ENCODE assay signal across 15 cellular contexts in the genomic region with DNA sequence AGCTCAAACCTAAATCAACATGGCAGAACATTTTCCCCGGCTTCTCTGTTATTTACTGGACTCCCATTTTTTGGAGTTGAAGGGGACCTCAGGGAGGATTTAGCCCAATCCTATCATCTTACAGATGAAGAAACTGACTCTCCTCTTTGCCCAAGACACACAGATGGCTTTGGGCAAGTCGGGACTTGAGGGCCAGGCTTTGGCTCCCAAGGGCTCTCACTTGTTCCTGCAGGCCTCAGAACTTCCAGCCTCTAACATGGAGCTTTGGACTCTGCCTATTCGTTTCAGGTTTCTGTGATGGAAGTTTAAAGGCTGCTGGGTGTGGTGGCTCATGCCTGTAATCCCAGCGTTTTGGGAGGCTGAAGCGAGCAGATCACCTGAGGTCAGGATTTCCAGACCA. TPM values are rescaled to one million over a fixed set of nuclear protein-coding genes. Genes with fewer than 3 reads are reported as not detected.
DNase-seq lines count a peak whose midpoint lies in the region; ATAC-seq, FAIRE-seq and TF ChIP-seq lines count a peak whose summit lies in the region.
"Had no signal": no experiment of that assay in that cellular context is flagged by ENCODE, and none has a peak within 500 bp of the region (broad histone marks: within the 10 kb centered on the region; RNA-seq: fewer than 3 reads in every experiment).

No MANE protein-coding gene starts in this region.

- BruUV-seq in Panc1 (replicated peaks; lab: Mats Ljungman, UMichigan) = no TSS peak

- ATAC-seq in Panc1 = no peak

- H3K4me3 ChIP-seq in Panc1 (ENCODE audit: low read depth in 2 of 2, low read length in 2 of 2) = no peak overlapping the region
- no peak overlapping the region for H3K4me3 ChIP-seq in bronchial epithelial cell (ENCODE audit: low read depth, low read length)
- H3K4me3 ChIP-seq in skin epidermis = no peak overlapping the region

- H3K27ac ChIP-seq in Panc1 (ENCODE audit: low read length) (peak overlapping the region; percentile 93), skin epidermis (peak overlapping the region in 11 of 21 experiments; percentile 6 to 73 (median 50))

- H3K9me3 ChIP-seq in Panc1 (ENCODE audit: control insufficient read depth, insufficient read depth, low read depth, low read length) = peaks cover under 1% of the 10 kb centered on the region; the same call in 1 of the 2 replicates

- H3K4me3 Mint-ChIP-seq in activated CD4-positive, alpha-beta T cell treated with anti-CD3 and anti-CD28 coated beads, Interleukin-2, amount 10 ng/mL, durations not matched to agents 24 days and 14 days = no peak overlapping the region

- H3K9me3 Mint-ChIP-seq in activated CD4-positive, alpha-beta T cell treated with anti-CD3 and anti-CD28 coated beads, Interleukin-2, amount 10 ng/mL, durations not matched to agents 24 days and 14 days = peaks cover 3% of the 10 kb centered on the region

- intact Hi-C loops in activated CD4-positive, alpha-beta T cell treated with anti-CD3 and anti-CD28 coated beads, Interleukin-2, amount 10 ng/mL, durations not matched to agents 24 days and 14 days (cut with micrococcal nuclease) = no loop called here
- intact Hi-C loops in Panc1 (cut with micrococcal nuclease; ENCODE audit: unreplicated experiment) = loop anchor here (10.0 kb wide), 1 partner anchor 82 kb away; no protein-coding TSS in a partner anchor

- H3K36me3 ChIP-seq in Panc1 (ENCODE audit: control insufficient read depth, insufficient read depth, low read length) = no peaks in the 10 kb centered on the region
- H3K36me3 ChIP-seq in bronchial epithelial cell (ENCODE audit: control insufficient read depth, insufficient read depth, low read length) = no peaks in the 10 kb centered on the region

- H3K4me1 ChIP-seq in Panc1 (ENCODE audit: control insufficient read depth, insufficient read depth, low read length) = peaks cover 32% of the 10 kb centered on the region

- TF ChIP-seq CTCF in Panc1 (IDR thresholded peaks at IDR 0.05) = no peak
- TF ChIP-seq CTCF in bronchial epithelial cell (IDR thresholded peaks at IDR 0.05; ENCODE audit: insufficient read depth, low read length, severe bottlenecking) = no peak

- H3K27me3 ChIP-seq in Panc1 (ENCODE audit: control insufficient read depth, insufficient read depth, low read length) = no peaks in the 10 kb centered on the region
- H3K27me3 ChIP-seq in bronchial epithelial cell (ENCODE audit: control insufficient read depth, insufficient read depth, low read length) = no peaks in the 10 kb centered on the region

- no peak for FAIRE-seq in bronchial epithelial cell (lab: Jason Lieb, UNC)
- FAIRE-seq: colon, GM19239 had no signal

- no peak for DNase-seq in activated CD4-positive, alpha-beta T cell treated with anti-CD3 and anti-CD28 coated beads, Interleukin-2, amount 10 ng/mL, durations not matched to agents 24 days and 14 days
- DNase-seq in activated CD4-positive, alpha-beta T cell treated with anti-CD3 and anti-CD28 coated beads for 48 hours = no peak
- DNase-seq in Panc1 (ENCODE audit: low read depth, low spot score) (no peak), bronchial epithelial cell (ENCODE audit: low read depth) (peak; percentile 96), GM03348 (ENCODE audit: low spot score) (no peak), AG20443 (ENCODE audit: low spot score) (no peak)
- DNase-seq in stimulated activated CD4-positive, alpha-beta T cell treated with anti-CD3 and anti-CD28 coated beads, Interleukin-4, amount 100 ng/mL, for 24 hours = no peak
- DNase-seq: activated effector memory CD4-positive, alpha-beta T cell treated with Interleukin-2 at 50 U/mL for 16 hours; GOT3; NCI-H510A treated with DMSO at 0.1 percent for 48 hours; Right ventricle myocardium superior had no signal

- peaks cover 52% of the 10 kb centered on the region for H3K4me1 Mint-ChIP-seq in activated CD4-positive, alpha-beta T cell treated with anti-CD3 and anti-CD28 coated beads, Interleukin-2, amount 10 ng/mL, durations not matched to agents 24 days and 14 days

- H3K27me3 Mint-ChIP-seq in activated CD4-positive, alpha-beta T cell treated with anti-CD3 and anti-CD28 coated beads, Interleukin-2, amount 10 ng/mL, durations not matched to agents 24 days and 14 days = no peaks in the 10 kb centered on the region

- in situ Hi-C loops in Panc1 (cut with HindIII; ENCODE audit: low pct_unique_long_range_greater_than_20kb, low sequenced_read_pairs) = no loop called here

- POLR2A ChIA-PET in Panc1 (lab: Charles Lee) = interaction anchor here (0.6 kb wide), 1 partner anchor 54 kb away, joined by 8 read pairs; no protein-coding TSS in a partner anchor

- H3K36me3 Mint-ChIP-seq in activated CD4-positive, alpha-beta T cell treated with anti-CD3 and anti-CD28 coated beads, Interleukin-2, amount 10 ng/mL, durations not matched to agents 24 days and 14 days (ENCODE audit: low read depth) = peaks cover 2% of the 10 kb centered on the region

- CTCF ChIA-PET in Panc1 (lab: Charles Lee) = no interaction called here

- H3K27ac Mint-ChIP-seq in activated CD4-positive, alpha-beta T cell treated with anti-CD3 and anti-CD28 coated beads, Interleukin-2, amount 10 ng/mL, durations not matched to agents 24 days and 14 days = peak overlapping the region; percentile 80

RNA-seq across cellular contexts. Expression of a gene that starts 59.5 kb away (rescaled TPM):
- 98.1 and 107 TPM in 2 replicates for total RNA-seq in activated CD4-positive, alpha-beta T cell treated with anti-CD3 and anti-CD28 coated beads, Interleukin-2, amount 10 ng/mL, durations not matched to agents 24 days and 14 days
- total RNA-seq in Panc1 (2021; ENCODE audit: unreplicated experiment) (1.2 TPM), bronchial epithelial cell (0.13 and 0.53 TPM in 2 replicates)
- polyA plus RNA-seq in Panc1 (2012; ENCODE audit: insufficient read length) = 0.29 TPM
- total RNA-seq: renal cortical epithelial cell had no signal

Comparison
In these comparisons a context has a peak if more than half of its experiments do, and no peak if none do; other contexts are left out.
1. RNA of a gene that starts 59.5 kb away (total RNA-seq): 98.1 to 107 TPM in activated CD4-positive, alpha-beta T cell treated with anti-CD3 and anti-CD28 coated beads, Interleukin-2, amount 10 ng/mL, durations not matched to agents 24 days and 14 days; 1.2 TPM in Panc1 (single experiment) and 0.13 to 0.53 TPM in bronchial epithelial cell; every median in the first group is over 10 times any median in the second.